In genomic region chr15:94327356-94327936, GRCh38 we compare ENCODE assay signal across 8 cellular contexts.
DNase-seq lines count a peak whose midpoint lies in the region; ATAC-seq, FAIRE-seq and TF ChIP-seq lines count a peak whose summit lies in the region.

No MANE protein-coding gene starts in this region.

- no peaks in the 10 kb centered on the region for H3K9me3 Mint-ChIP-seq in MCF 10A (ENCODE audit: unreplicated experiment)

- POLR2A ChIA-PET in MCF 10A (lab: Yijun Ruan, JAX): no interaction called here

- no peak overlapping the region for H2BK5ac ChIP-seq in mesenchymal stem cell (ENCODE audit: low read depth, low read length, poor library complexity, severe bottlenecking)

- no peak overlapping the region for H2AK5ac ChIP-seq in mesenchymal stem cell (ENCODE audit: low read length, severe bottlenecking)

- H2BK120ac ChIP-seq in mesenchymal stem cell (ENCODE audit: low read depth, low read length): no peak overlapping the region

- DNase-seq in AG08395 (ENCODE audit: low spot score): peak; percentile 50
- DNase-seq in GM12891 (ENCODE audit: insufficient read length, low spot score): peak; percentile 13
- DNase-seq in NCI-H146 (lab: John Stamatoyannopoulos, UW): peak; percentile 24
- peak; percentile 58 for DNase-seq in MCF 10A (ENCODE audit: unreplicated experiment)
- peak; percentile 65 for DNase-seq in mesenchymal stem cell
- DNase-seq in DMS79 (lab: John Stamatoyannopoulos, UW): no peak
- DNase-seq in caudate nucleus (lab: John Stamatoyannopoulos, UW): no peak

- no CpG with 5 or more reads among the region's 2 CpGs for WGBS in mesenchymal stem cell

- H3K27ac Mint-ChIP-seq in MCF 10A (ENCODE audit: low read depth, unreplicated experiment): no peak overlapping the region

- H3K27ac ChIP-seq in mesenchymal stem cell (ENCODE audit: low read length, poor library complexity, severe bottlenecking): no peak overlapping the region
- H3K27ac ChIP-seq in caudate nucleus (ENCODE audit: low read depth, low read length): no peak overlapping the region

- no peak overlapping the region for H3K4me2 ChIP-seq in mesenchymal stem cell (ENCODE audit: low read length, poor library complexity, severe bottlenecking)

- H3K79me1 ChIP-seq in mesenchymal stem cell (replicated peaks; ENCODE audit: low read length, poor library complexity, severe bottlenecking): peaks cover 9% of the 10 kb centered on the region

- intact Hi-C loops in MCF 10A (cut with micrococcal nuclease): loop anchor here (1.0 kb wide), 1 partner anchor 250 kb away; no protein-coding TSS in a partner anchor

- H3K27me3 ChIP-seq in mesenchymal stem cell (ENCODE audit: control insufficient read depth in 1 of 2, insufficient read depth in 1 of 2, low read length in 2 of 2): no peaks in the 10 kb centered on the region

- H3K14ac ChIP-seq in mesenchymal stem cell (ENCODE audit: low read length in 2 of 2): no peak overlapping the region

- H2BK15ac ChIP-seq in mesenchymal stem cell (ENCODE audit: low read depth, poor library complexity, severe bottlenecking): no peak overlapping the region

- peak; percentile 50 for TF ChIP-seq CTCF in MCF 10A (IDR thresholded peaks at IDR 0.05; ENCODE audit: unreplicated experiment)

- BruUV-seq in MCF 10A (replicated peaks; lab: Mats Ljungman, UMichigan): no TSS peak

- H3K18ac ChIP-seq in mesenchymal stem cell (ENCODE audit: low read depth in 1 of 2, low read length in 2 of 2): no peak overlapping the region

- no peaks in the 10 kb centered on the region for H3K36me3 Mint-ChIP-seq in MCF 10A (ENCODE audit: insufficient read depth, unreplicated experiment)

- H3K4ac ChIP-seq in mesenchymal stem cell (ENCODE audit: low read depth in 1 of 2, low read length in 2 of 2): no peak overlapping the region

- H4K8ac ChIP-seq in mesenchymal stem cell (ENCODE audit: low read length): no peak overlapping the region

- H3K4me1 Mint-ChIP-seq in MCF 10A (ENCODE audit: insufficient read depth, unreplicated experiment): peaks cover 6% of the 10 kb centered on the region

- peaks cover 6% of the 10 kb centered on the region for H3K4me1 ChIP-seq in mesenchymal stem cell (ENCODE audit: control insufficient read depth, insufficient read depth, low read depth, low read length)

- no peak overlapping the region for H3K4me3 Mint-ChIP-seq in MCF 10A (ENCODE audit: unreplicated experiment)

- CTCF ChIA-PET in MCF 10A (lab: Yijun Ruan, JAX): interaction anchor here (0.6 to 10.3 kb wide), 16 partner anchors 9 to 893 kb away, joined by 3 to 350 read pairs (median 5); no protein-coding TSS in a partner anchor

- H4K91ac ChIP-seq in mesenchymal stem cell (ENCODE audit: low read length): no peak overlapping the region

- H3K4me3 ChIP-seq in mesenchymal stem cell (ENCODE audit: insufficient read depth in 1 of 2, low read depth in 1 of 2, low read length in 2 of 2): no peak overlapping the region

- no peak for TF ChIP-seq POLR2A in GM12891 (IDR thresholded peaks at IDR 0.05; ENCODE audit: low read depth, low read length)

- H3K23ac ChIP-seq in mesenchymal stem cell (ENCODE audit: low read length in 2 of 2): no peak overlapping the region

- H3K9me3 ChIP-seq in mesenchymal stem cell (ENCODE audit: control insufficient read depth, low read length): no peaks in the 10 kb centered on the region

- ATAC-seq in HG03095 (IDR thresholded peaks at IDR 0.05; ENCODE audit: unreplicated experiment): no peak

- H3K9ac ChIP-seq in mesenchymal stem cell (ENCODE audit: low read length): no peak overlapping the region

- peak; percentile 33 for FAIRE-seq in GM12891 (lab: Jason Lieb, UNC)

- H3K27me3 Mint-ChIP-seq in MCF 10A (ENCODE audit: insufficient read depth, unreplicated experiment): no peaks in the 10 kb centered on the region

- no peak overlapping the region for H2BK12ac ChIP-seq in mesenchymal stem cell (ENCODE audit: low read length in 2 of 2)

- H3K36me3 ChIP-seq in mesenchymal stem cell (ENCODE audit: control insufficient read depth in 1 of 2, insufficient read depth in 2 of 2, low read depth in 1 of 2, low read length in 2 of 2): no peaks in the 10 kb centered on the region

- H2AFZ ChIP-seq in mesenchymal stem cell (ENCODE audit: low read depth, low read length): no peak overlapping the region

TF ChIP-seq in GM12891, 5 proteins besides CTCF, POLR2A, EP300 and RAD21:
- TF ChIP-seq POU2F2 (IDR thresholded peaks at IDR 0.05; ENCODE audit: low read depth, low read length) (no peak), POLR2AphosphoS5 (IDR thresholded peaks at IDR 0.05; ENCODE audit: low read depth, low read length) (no peak), SPI1 (IDR thresholded peaks at IDR 0.05; ENCODE audit: low read depth, low read length) (no peak), PAX5 (IDR thresholded peaks at IDR 0.05; ENCODE audit: insufficient read depth, low read length, severe bottlenecking) (no peak), TAF1 (IDR thresholded peaks at IDR 0.05; ENCODE audit: low read depth, low read length) (no peak)

Comparison
In these comparisons a context has a peak if more than half of its experiments do, and no peak if none do; other contexts are left out.
1. DNase-seq: peak in AG08395 (single experiment), GM12891 (single experiment), NCI-H146 (single experiment), MCF 10A (single experiment) and mesenchymal stem cell (single experiment); none in DMS79 (single experiment) and caudate nucleus (0 of 61).